Comparison of ENCODE assay signal across 8 cellular contexts in genomic region chr1:172662464-172663109, GRCh38. TPM values are rescaled to one million over a fixed set of nuclear protein-coding genes. Genes with fewer than 3 reads are reported as not detected.
DNase-seq lines count a peak whose midpoint lies in the region; ATAC-seq, FAIRE-seq and TF ChIP-seq lines count a peak whose summit lies in the region.

No MANE protein-coding gene starts in this region.

- H3K4me3 Mint-ChIP-seq in neural crest cell = no peak overlapping the region

- DNase-seq in AG09319 (ENCODE audit: extremely low read depth, low read depth) = peak; percentile 69
- peak; percentile 89 to 96 for DNase-seq in HL-60 (ENCODE audit: low read depth in 1 of 2, low spot score in 1 of 2)
- DNase-seq in bronchial epithelial cell (ENCODE audit: low read depth) = peak; percentile 68
- no peak for DNase-seq in neural crest cell (ENCODE audit: low read depth, low spot score)
- no peak for DNase-seq in LoVo (ENCODE audit: low spot score)
- DNase-seq in cortex of kidney (lab: John Stamatoyannopoulos, UW) = no peak

- no peaks in the 10 kb centered on the region for H3K9me3 Mint-ChIP-seq in neural crest cell

- H3K27me3 Mint-ChIP-seq in neural crest cell (ENCODE audit: low read depth) = no peaks in the 10 kb centered on the region

- no peaks in the 10 kb centered on the region for H3K36me3 ChIP-seq in bronchial epithelial cell (ENCODE audit: control insufficient read depth, insufficient read depth, low read length)

- H3K4me1 Mint-ChIP-seq in neural crest cell = no peaks in the 10 kb centered on the region

- H3K27ac Mint-ChIP-seq in neural crest cell (ENCODE audit: unreplicated experiment) = peak overlapping the region; percentile 62

- no peak for FAIRE-seq in bronchial epithelial cell (lab: Jason Lieb, UNC)

- ATAC-seq in GM19452 (IDR thresholded peaks at IDR 0.05; ENCODE audit: unreplicated experiment) = peak; percentile 98
- peak; percentile 95 to 96 for ATAC-seq in activated CD4-positive, CD25-positive, alpha-beta regulatory T cell treated with anti-CD3 and anti-CD28 coated beads, Interleukin-2, amount 50 U/mL, for 24 hours

- H3K36me3 Mint-ChIP-seq in neural crest cell (ENCODE audit: low read depth) = no peaks in the 10 kb centered on the region

- no peaks in the 10 kb centered on the region for H3K27me3 ChIP-seq in HL-60 (ENCODE audit: insufficient read depth, poor library complexity, severe bottlenecking)
- H3K27me3 ChIP-seq in bronchial epithelial cell (ENCODE audit: control insufficient read depth, insufficient read depth, low read length) = no peaks in the 10 kb centered on the region

- H3K4me3 ChIP-seq in HL-60 (replicated peaks; ENCODE audit: insufficient read depth, low read length) (no peak overlapping the region), bronchial epithelial cell (ENCODE audit: low read depth, low read length) (no peak overlapping the region)

- no peak for TF ChIP-seq CTCF in AG09319 (IDR thresholded peaks at IDR 0.05; ENCODE audit: low read depth, low read length)
- no peak for TF ChIP-seq CTCF in HL-60 (IDR thresholded peaks at IDR 0.05; ENCODE audit: insufficient read depth, low read length)
- no peak for TF ChIP-seq CTCF in bronchial epithelial cell (IDR thresholded peaks at IDR 0.05; ENCODE audit: insufficient read depth, low read length, severe bottlenecking)
- no peak for TF ChIP-seq CTCF in neural crest cell (conservative IDR thresholded peaks at IDR 0.05)

- H3K27ac ChIP-seq in HL-60 (replicated peaks) = peak overlapping the region; percentile 35; the same call in 1 of the 2 replicates

RNA-seq across cellular contexts. Expression of gene FASLG, which starts 3.7 kb away (rescaled TPM):
- total RNA-seq in bronchial epithelial cell = not detected in 2 replicates
- total RNA-seq in neural crest cell = not detected in 2 replicates

Comparison
In these comparisons a context has a peak if more than half of its experiments do, and no peak if none do; other contexts are left out.
1. DNase-seq: peak in AG09319 (single experiment), HL-60 (2 of 2) and bronchial epithelial cell (single experiment); none in neural crest cell (single experiment), LoVo (single experiment) and cortex of kidney (single experiment).